ENCODE assay signal across 1 cellular context in genomic region chr2:26768759-26769500, GRCh38.
TF ChIP-seq lines count a peak whose summit lies in the region.

No MANE protein-coding gene starts in this region.

TF ChIP-seq in K562, 482 proteins besides CTCF, POLR2A, EP300 and RAD21 (continued from another document and continues in another):
- TF ChIP-seq, protein P1, sequence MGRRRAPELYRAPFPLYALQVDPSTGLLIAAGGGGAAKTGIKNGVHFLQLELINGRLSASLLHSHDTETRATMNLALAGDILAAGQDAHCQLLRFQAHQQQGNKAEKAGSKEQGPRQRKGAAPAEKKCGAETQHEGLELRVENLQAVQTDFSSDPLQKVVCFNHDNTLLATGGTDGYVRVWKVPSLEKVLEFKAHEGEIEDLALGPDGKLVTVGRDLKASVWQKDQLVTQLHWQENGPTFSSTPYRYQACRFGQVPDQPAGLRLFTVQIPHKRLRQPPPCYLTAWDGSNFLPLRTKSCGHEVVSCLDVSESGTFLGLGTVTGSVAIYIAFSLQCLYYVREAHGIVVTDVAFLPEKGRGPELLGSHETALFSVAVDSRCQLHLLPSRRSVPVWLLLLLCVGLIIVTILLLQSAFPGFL (CRISPR knock-in tag; IDR thresholded peaks at IDR 0.05): no peak
- TF ChIP-seq CREB5 (CRISPR knock-in tag; IDR thresholded peaks at IDR 0.05) (no peak), ZBTB34 (CRISPR knock-in tag; IDR thresholded peaks at IDR 0.05) (no peak), NR0B1 (IDR thresholded peaks at IDR 0.05; ENCODE audit: partially characterized antibody) (no peak), SNIP1 (IDR thresholded peaks at IDR 0.05; ENCODE audit: low read depth) (no peak), PHB2 (IDR thresholded peaks at IDR 0.05; ENCODE audit: low read depth) (no peak), HINFP (tag; conservative IDR thresholded peaks at IDR 0.05; ENCODE audit: low read depth) (no peak), FOS (IDR thresholded peaks at IDR 0.05; ENCODE audit: extremely low read depth, insufficient read length) (peak; percentile 56), ZBTB40 (IDR thresholded peaks at IDR 0.05) (no peak), ZBTB40 (CRISPR knock-in tag; IDR thresholded peaks at IDR 0.05) (no peak), ZFP1 (CRISPR knock-in tag; IDR thresholded peaks at IDR 0.05) (no peak), NELFE (IDR thresholded peaks at IDR 0.05; ENCODE audit: insufficient read depth, insufficient read length) (no peak), SMAD4 (CRISPR knock-in tag; conservative IDR thresholded peaks at IDR 0.05) (peak; percentile 95), ADNP (tag; IDR thresholded peaks at IDR 0.05) (no peak), ZBTB11 (CRISPR knock-in tag; IDR thresholded peaks at IDR 0.05) (peak in 1 of 3 experiments; percentile 66; a peak in 1 of 6 replicates), SRSF1 (IDR thresholded peaks at IDR 0.05; ENCODE audit: low read depth, low read length) (no peak), BDP1 (IDR thresholded peaks at IDR 0.05; ENCODE audit: insufficient read depth, insufficient read length) (no peak), MEIS2 (IDR thresholded peaks at IDR 0.05; ENCODE audit: partially characterized antibody) (peak; percentile 50), FOXJ2 (tag; IDR thresholded peaks at IDR 0.05) (no peak), TBL1XR1 (IDR thresholded peaks at IDR 0.05; ENCODE audit: low read length in 2 of 2) (peak; percentile 34 to 87; a peak in 3 of 4 replicates), NRF1 (conservative IDR thresholded peaks at IDR 0.05 in 1 of 2, IDR thresholded peaks at IDR 0.05 in 1 of 2) (peak in 1 of 2 experiments; percentile 47; a peak in 2 of 4 replicates), RBM39 (optimal IDR thresholded peaks at IDR 0.05; ENCODE audit: low read depth, low read length) (no peak), ZBTB17 (CRISPR knock-in tag; IDR thresholded peaks at IDR 0.05) (0 out of 2 replicates have a peak, but pooled peaks have one; percentile 77), ZSCAN32 (CRISPR knock-in tag; IDR thresholded peaks at IDR 0.05) (no peak), IRF2 (CRISPR knock-in tag; IDR thresholded peaks at IDR 0.05) (no peak), RFX7 (CRISPR knock-in tag; IDR thresholded peaks at IDR 0.05) (no peak)
- TF ChIP-seq, protein P2, sequence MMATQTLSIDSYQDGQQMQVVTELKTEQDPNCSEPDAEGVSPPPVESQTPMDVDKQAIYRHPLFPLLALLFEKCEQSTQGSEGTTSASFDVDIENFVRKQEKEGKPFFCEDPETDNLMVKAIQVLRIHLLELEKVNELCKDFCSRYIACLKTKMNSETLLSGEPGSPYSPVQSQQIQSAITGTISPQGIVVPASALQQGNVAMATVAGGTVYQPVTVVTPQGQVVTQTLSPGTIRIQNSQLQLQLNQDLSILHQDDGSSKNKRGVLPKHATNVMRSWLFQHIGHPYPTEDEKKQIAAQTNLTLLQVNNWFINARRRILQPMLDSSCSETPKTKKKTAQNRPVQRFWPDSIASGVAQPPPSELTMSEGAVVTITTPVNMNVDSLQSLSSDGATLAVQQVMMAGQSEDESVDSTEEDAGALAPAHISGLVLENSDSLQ (IDR thresholded peaks at IDR 0.05): peak; percentile 5; the same call in 1 of the 2 replicates
- TF ChIP-seq, protein P3, sequence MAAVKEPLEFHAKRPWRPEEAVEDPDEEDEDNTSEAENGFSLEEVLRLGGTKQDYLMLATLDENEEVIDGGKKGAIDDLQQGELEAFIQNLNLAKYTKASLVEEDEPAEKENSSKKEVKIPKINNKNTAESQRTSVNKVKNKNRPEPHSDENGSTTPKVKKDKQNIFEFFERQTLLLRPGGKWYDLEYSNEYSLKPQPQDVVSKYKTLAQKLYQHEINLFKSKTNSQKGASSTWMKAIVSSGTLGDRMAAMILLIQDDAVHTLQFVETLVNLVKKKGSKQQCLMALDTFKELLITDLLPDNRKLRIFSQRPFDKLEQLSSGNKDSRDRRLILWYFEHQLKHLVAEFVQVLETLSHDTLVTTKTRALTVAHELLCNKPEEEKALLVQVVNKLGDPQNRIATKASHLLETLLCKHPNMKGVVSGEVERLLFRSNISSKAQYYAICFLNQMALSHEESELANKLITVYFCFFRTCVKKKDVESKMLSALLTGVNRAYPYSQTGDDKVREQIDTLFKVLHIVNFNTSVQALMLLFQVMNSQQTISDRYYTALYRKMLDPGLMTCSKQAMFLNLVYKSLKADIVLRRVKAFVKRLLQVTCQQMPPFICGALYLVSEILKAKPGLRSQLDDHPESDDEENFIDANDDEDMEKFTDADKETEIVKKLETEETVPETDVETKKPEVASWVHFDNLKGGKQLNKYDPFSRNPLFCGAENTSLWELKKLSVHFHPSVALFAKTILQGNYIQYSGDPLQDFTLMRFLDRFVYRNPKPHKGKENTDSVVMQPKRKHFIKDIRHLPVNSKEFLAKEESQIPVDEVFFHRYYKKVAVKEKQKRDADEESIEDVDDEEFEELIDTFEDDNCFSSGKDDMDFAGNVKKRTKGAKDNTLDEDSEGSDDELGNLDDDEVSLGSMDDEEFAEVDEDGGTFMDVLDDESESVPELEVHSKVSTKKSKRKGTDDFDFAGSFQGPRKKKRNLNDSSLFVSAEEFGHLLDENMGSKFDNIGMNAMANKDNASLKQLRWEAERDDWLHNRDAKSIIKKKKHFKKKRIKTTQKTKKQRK (IDR thresholded peaks at IDR 0.05; ENCODE audit: borderline replicate concordance, low read depth, low read length): no peak
